Comparison of ENCODE assay signal across 1 cellular context in genomic region chr10:102869290-102870198, GRCh38.
A peak's percentile ranks its signal among the peaks of the same experiment; 100 is the strongest.
TF ChIP-seq lines count a peak whose summit lies in the region.

A gene with protein sequence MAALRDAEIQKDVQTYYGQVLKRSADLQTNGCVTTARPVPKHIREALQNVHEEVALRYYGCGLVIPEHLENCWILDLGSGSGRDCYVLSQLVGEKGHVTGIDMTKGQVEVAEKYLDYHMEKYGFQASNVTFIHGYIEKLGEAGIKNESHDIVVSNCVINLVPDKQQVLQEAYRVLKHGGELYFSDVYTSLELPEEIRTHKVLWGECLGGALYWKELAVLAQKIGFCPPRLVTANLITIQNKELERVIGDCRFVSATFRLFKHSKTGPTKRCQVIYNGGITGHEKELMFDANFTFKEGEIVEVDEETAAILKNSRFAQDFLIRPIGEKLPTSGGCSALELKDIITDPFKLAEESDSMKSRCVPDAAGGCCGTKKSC (plus strand): TSS chr10:102869470. CDS start chr10:102869593, 123 bp downstream.

TF ChIP-seq in HepG2, 621 proteins besides CTCF, POLR2A, EP300 and RAD21 (continued from another document and continues in another):
- TF ChIP-seq, protein P1, sequence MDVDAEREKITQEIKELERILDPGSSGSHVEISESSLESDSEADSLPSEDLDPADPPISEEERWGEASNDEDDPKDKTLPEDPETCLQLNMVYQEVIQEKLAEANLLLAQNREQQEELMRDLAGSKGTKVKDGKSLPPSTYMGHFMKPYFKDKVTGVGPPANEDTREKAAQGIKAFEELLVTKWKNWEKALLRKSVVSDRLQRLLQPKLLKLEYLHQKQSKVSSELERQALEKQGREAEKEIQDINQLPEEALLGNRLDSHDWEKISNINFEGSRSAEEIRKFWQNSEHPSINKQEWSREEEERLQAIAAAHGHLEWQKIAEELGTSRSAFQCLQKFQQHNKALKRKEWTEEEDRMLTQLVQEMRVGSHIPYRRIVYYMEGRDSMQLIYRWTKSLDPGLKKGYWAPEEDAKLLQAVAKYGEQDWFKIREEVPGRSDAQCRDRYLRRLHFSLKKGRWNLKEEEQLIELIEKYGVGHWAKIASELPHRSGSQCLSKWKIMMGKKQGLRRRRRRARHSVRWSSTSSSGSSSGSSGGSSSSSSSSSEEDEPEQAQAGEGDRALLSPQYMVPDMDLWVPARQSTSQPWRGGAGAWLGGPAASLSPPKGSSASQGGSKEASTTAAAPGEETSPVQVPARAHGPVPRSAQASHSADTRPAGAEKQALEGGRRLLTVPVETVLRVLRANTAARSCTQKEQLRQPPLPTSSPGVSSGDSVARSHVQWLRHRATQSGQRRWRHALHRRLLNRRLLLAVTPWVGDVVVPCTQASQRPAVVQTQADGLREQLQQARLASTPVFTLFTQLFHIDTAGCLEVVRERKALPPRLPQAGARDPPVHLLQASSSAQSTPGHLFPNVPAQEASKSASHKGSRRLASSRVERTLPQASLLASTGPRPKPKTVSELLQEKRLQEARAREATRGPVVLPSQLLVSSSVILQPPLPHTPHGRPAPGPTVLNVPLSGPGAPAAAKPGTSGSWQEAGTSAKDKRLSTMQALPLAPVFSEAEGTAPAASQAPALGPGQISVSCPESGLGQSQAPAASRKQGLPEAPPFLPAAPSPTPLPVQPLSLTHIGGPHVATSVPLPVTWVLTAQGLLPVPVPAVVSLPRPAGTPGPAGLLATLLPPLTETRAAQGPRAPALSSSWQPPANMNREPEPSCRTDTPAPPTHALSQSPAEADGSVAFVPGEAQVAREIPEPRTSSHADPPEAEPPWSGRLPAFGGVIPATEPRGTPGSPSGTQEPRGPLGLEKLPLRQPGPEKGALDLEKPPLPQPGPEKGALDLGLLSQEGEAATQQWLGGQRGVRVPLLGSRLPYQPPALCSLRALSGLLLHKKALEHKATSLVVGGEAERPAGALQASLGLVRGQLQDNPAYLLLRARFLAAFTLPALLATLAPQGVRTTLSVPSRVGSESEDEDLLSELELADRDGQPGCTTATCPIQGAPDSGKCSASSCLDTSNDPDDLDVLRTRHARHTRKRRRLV (CRISPR knock-in tag; IDR thresholded peaks at IDR 0.05): no peak
- TF ChIP-seq ZNF879 (CRISPR knock-in tag; IDR thresholded peaks at IDR 0.05): no peak
- TF ChIP-seq ZNF512 (CRISPR knock-in tag; IDR thresholded peaks at IDR 0.05): 0 out of 2 replicates have a peak, but pooled peaks have one; percentile 10
- no peak for TF ChIP-seq CHD2 (IDR thresholded peaks at IDR 0.05; ENCODE audit: low read depth, low read length)
- TF ChIP-seq PBX3 (CRISPR knock-in tag; IDR thresholded peaks at IDR 0.05; ENCODE audit: borderline replicate concordance): no peak
- no peak; the same call in 1 of the 2 replicates for TF ChIP-seq ZNF772 (CRISPR knock-in tag; IDR thresholded peaks at IDR 0.05)
- no peak for TF ChIP-seq SUZ12 (IDR thresholded peaks at IDR 0.05; ENCODE audit: low read depth, low read length)
- TF ChIP-seq ZNF816 (CRISPR knock-in tag; IDR thresholded peaks at IDR 0.05; ENCODE audit: borderline replicate concordance): no peak
- peak; percentile 90 for TF ChIP-seq KDM5B (CRISPR knock-in tag; IDR thresholded peaks at IDR 0.05; ENCODE audit: borderline replicate concordance)
- peak; percentile 43; the same call in 1 of the 2 replicates for TF ChIP-seq NFKB2 (CRISPR knock-in tag; IDR thresholded peaks at IDR 0.05; ENCODE audit: borderline replicate concordance)
- no peak for TF ChIP-seq SRSF4 (IDR thresholded peaks at IDR 0.05; ENCODE audit: low read depth, low read length, poor library complexity, severe bottlenecking)
- TF ChIP-seq AFF4 (CRISPR knock-in tag; IDR thresholded peaks at IDR 0.05): no peak
- TF ChIP-seq KLF12 (CRISPR knock-in tag; IDR thresholded peaks at IDR 0.05; ENCODE audit: borderline replicate concordance): peak; percentile 66; the same call in 1 of the 2 replicates
- no peak for TF ChIP-seq ZBTB46 (CRISPR knock-in tag; IDR thresholded peaks at IDR 0.05; ENCODE audit: borderline replicate concordance)
- TF ChIP-seq ZMYM4 (CRISPR knock-in tag; IDR thresholded peaks at IDR 0.05): peak; percentile 54; the same call in 1 of the 2 replicates
- no peak for TF ChIP-seq HNF1A (IDR thresholded peaks at IDR 0.05; ENCODE audit: low read depth)
- peak; percentile 45; the same call in 1 of the 2 replicates for TF ChIP-seq HNF1A (CRISPR knock-in tag; IDR thresholded peaks at IDR 0.05; ENCODE audit: borderline replicate concordance)
- no peak for TF ChIP-seq MXD4 (CRISPR knock-in tag; IDR thresholded peaks at IDR 0.05)
- no peak for TF ChIP-seq HMG20A (CRISPR knock-in tag; IDR thresholded peaks at IDR 0.05; ENCODE audit: borderline replicate concordance)
- TF ChIP-seq ATF7 (IDR thresholded peaks at IDR 0.05): no peak
- TF ChIP-seq ATF7 (CRISPR knock-in tag; IDR thresholded peaks at IDR 0.05): peak; percentile 71; the same call in 1 of the 2 replicates
- no peak for TF ChIP-seq PRMT3 (CRISPR knock-in tag; IDR thresholded peaks at IDR 0.05; ENCODE audit: borderline replicate concordance, low read depth)
- no peak for TF ChIP-seq FOXJ3 (CRISPR knock-in tag; IDR thresholded peaks at IDR 0.05; ENCODE audit: borderline replicate concordance)
- no peak for TF ChIP-seq ZBTB21 (CRISPR knock-in tag; IDR thresholded peaks at IDR 0.05)
- TF ChIP-seq ZNF83 (CRISPR knock-in tag; IDR thresholded peaks at IDR 0.05; ENCODE audit: borderline replicate concordance): 0 out of 2 replicates have a peak, but pooled peaks have one; percentile 31
- TF ChIP-seq SP1 (IDR thresholded peaks at IDR 0.05): no peak
- TF ChIP-seq SP1 (CRISPR knock-in tag; IDR thresholded peaks at IDR 0.05): no peak
- TF ChIP-seq ZNF362 (CRISPR knock-in tag; IDR thresholded peaks at IDR 0.05; ENCODE audit: borderline replicate concordance): no peak
- no peak for TF ChIP-seq MTF2 (CRISPR knock-in tag; IDR thresholded peaks at IDR 0.05; ENCODE audit: borderline replicate concordance)
- no peak for TF ChIP-seq E2F2 (CRISPR knock-in tag; IDR thresholded peaks at IDR 0.05; ENCODE audit: borderline replicate concordance)
